3 cellular contexts compared by ENCODE assay signal in the genomic region with DNA sequence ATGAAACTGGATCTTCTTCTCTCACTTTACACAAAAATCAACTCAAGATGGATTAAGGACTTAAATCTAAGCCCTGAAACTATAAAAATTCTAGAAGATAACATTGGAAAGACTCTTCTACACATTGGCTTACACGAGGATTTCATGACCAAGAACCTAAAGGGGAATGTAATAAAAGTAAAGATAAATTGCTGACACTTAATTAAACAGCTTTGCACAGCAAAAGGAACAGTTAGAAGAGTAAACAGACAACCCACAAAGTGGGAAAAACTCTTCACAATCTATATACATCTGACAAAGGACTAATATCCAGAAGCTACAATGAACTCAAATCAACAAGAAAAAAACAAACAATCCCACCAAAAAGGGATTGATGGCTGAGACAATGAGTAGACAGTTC.
A peak's percentile ranks its signal among the peaks of the same experiment; 100 is the strongest.
TF ChIP-seq lines count a peak whose summit lies in the region.

No MANE protein-coding gene starts in this region.

TF ChIP-seq in HepG2, 621 proteins besides CTCF, POLR2A, EP300 and RAD21:
- no peak for TF ChIP-seq SUZ12 (IDR thresholded peaks at IDR 0.05; ENCODE audit: low read depth, low read length)
- TF ChIP-seq MAFF (IDR thresholded peaks at IDR 0.05; ENCODE audit: low read depth, low read length) = peak; percentile 69
- peak; percentile 52 to 81; a peak in 3 of 4 replicates for TF ChIP-seq MAFK (conservative IDR thresholded peaks at IDR 0.05 in 1 of 2, IDR thresholded peaks at IDR 0.05 in 1 of 2; ENCODE audit: low read length in 2 of 2)

TF ChIP-seq in A549, 52 proteins besides CTCF, POLR2A, EP300 and RAD21:
- TF ChIP-seq MAFK (IDR thresholded peaks at IDR 0.05; ENCODE audit: partially characterized antibody) = peak; percentile 70
- TF ChIP-seq, protein P1, sequence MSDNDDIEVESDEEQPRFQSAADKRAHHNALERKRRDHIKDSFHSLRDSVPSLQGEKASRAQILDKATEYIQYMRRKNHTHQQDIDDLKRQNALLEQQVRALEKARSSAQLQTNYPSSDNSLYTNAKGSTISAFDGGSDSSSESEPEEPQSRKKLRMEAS (IDR thresholded peaks at IDR 0.05) = no peak
- no peak for TF ChIP-seq EHF (CRISPR knock-in tag; IDR thresholded peaks at IDR 0.05)

TF ChIP-seq in K562, 482 proteins besides CTCF, POLR2A, EP300 and RAD21:
- no peak for TF ChIP-seq NR2F6 (CRISPR knock-in tag; IDR thresholded peaks at IDR 0.05)
- TF ChIP-seq MTF1 (CRISPR knock-in tag; IDR thresholded peaks at IDR 0.05; ENCODE audit: borderline replicate concordance) = no peak
- TF ChIP-seq RBM22 (IDR thresholded peaks at IDR 0.05; ENCODE audit: low read depth, low read length, poor library complexity, severe bottlenecking) = no peak
- TF ChIP-seq, protein P2, sequence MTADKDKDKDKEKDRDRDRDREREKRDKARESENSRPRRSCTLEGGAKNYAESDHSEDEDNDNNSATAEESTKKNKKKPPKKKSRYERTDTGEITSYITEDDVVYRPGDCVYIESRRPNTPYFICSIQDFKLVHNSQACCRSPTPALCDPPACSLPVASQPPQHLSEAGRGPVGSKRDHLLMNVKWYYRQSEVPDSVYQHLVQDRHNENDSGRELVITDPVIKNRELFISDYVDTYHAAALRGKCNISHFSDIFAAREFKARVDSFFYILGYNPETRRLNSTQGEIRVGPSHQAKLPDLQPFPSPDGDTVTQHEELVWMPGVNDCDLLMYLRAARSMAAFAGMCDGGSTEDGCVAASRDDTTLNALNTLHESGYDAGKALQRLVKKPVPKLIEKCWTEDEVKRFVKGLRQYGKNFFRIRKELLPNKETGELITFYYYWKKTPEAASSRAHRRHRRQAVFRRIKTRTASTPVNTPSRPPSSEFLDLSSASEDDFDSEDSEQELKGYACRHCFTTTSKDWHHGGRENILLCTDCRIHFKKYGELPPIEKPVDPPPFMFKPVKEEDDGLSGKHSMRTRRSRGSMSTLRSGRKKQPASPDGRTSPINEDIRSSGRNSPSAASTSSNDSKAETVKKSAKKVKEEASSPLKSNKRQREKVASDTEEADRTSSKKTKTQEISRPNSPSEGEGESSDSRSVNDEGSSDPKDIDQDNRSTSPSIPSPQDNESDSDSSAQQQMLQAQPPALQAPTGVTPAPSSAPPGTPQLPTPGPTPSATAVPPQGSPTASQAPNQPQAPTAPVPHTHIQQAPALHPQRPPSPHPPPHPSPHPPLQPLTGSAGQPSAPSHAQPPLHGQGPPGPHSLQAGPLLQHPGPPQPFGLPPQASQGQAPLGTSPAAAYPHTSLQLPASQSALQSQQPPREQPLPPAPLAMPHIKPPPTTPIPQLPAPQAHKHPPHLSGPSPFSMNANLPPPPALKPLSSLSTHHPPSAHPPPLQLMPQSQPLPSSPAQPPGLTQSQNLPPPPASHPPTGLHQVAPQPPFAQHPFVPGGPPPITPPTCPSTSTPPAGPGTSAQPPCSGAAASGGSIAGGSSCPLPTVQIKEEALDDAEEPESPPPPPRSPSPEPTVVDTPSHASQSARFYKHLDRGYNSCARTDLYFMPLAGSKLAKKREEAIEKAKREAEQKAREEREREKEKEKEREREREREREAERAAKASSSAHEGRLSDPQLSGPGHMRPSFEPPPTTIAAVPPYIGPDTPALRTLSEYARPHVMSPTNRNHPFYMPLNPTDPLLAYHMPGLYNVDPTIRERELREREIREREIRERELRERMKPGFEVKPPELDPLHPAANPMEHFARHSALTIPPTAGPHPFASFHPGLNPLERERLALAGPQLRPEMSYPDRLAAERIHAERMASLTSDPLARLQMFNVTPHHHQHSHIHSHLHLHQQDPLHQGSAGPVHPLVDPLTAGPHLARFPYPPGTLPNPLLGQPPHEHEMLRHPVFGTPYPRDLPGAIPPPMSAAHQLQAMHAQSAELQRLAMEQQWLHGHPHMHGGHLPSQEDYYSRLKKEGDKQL (CRISPR knock-in tag; IDR thresholded peaks at IDR 0.05; ENCODE audit: borderline replicate concordance) = no peak
- no peak for TF ChIP-seq E2F3 (CRISPR knock-in tag; IDR thresholded peaks at IDR 0.05)
- peak; percentile 52 for TF ChIP-seq C11orf30 (IDR thresholded peaks at IDR 0.05; ENCODE audit: low read depth)
- no peak for TF ChIP-seq SNIP1 (IDR thresholded peaks at IDR 0.05; ENCODE audit: low read depth)
- TF ChIP-seq CBX5 (IDR thresholded peaks at IDR 0.05; ENCODE audit: borderline replicate concordance, low read depth) = no peak
- no peak for TF ChIP-seq MYNN (IDR thresholded peaks at IDR 0.05)
- TF ChIP-seq MYNN (CRISPR knock-in tag; IDR thresholded peaks at IDR 0.05) = no peak
- TF ChIP-seq NCOA6 (IDR thresholded peaks at IDR 0.05) = no peak
- TF ChIP-seq MAFF (IDR thresholded peaks at IDR 0.05; ENCODE audit: low read length) = 0 out of 2 replicates have a peak, but pooled peaks have one; percentile 29
- TF ChIP-seq HDAC3 (IDR thresholded peaks at IDR 0.05; ENCODE audit: borderline replicate concordance, partially characterized antibody) = no peak
- TF ChIP-seq ZNF3 (CRISPR knock-in tag; IDR thresholded peaks at IDR 0.05) = no peak
- TF ChIP-seq ZNF316 (IDR thresholded peaks at IDR 0.05) = peak; percentile 72; the same call in 1 of the 2 replicates
- TF ChIP-seq TOE1 (IDR thresholded peaks at IDR 0.05; ENCODE audit: borderline replicate concordance) = no peak
- no peak for TF ChIP-seq TOE1 (CRISPR knock-in tag; IDR thresholded peaks at IDR 0.05; ENCODE audit: borderline replicate concordance, low read depth)
- TF ChIP-seq, protein P3, sequence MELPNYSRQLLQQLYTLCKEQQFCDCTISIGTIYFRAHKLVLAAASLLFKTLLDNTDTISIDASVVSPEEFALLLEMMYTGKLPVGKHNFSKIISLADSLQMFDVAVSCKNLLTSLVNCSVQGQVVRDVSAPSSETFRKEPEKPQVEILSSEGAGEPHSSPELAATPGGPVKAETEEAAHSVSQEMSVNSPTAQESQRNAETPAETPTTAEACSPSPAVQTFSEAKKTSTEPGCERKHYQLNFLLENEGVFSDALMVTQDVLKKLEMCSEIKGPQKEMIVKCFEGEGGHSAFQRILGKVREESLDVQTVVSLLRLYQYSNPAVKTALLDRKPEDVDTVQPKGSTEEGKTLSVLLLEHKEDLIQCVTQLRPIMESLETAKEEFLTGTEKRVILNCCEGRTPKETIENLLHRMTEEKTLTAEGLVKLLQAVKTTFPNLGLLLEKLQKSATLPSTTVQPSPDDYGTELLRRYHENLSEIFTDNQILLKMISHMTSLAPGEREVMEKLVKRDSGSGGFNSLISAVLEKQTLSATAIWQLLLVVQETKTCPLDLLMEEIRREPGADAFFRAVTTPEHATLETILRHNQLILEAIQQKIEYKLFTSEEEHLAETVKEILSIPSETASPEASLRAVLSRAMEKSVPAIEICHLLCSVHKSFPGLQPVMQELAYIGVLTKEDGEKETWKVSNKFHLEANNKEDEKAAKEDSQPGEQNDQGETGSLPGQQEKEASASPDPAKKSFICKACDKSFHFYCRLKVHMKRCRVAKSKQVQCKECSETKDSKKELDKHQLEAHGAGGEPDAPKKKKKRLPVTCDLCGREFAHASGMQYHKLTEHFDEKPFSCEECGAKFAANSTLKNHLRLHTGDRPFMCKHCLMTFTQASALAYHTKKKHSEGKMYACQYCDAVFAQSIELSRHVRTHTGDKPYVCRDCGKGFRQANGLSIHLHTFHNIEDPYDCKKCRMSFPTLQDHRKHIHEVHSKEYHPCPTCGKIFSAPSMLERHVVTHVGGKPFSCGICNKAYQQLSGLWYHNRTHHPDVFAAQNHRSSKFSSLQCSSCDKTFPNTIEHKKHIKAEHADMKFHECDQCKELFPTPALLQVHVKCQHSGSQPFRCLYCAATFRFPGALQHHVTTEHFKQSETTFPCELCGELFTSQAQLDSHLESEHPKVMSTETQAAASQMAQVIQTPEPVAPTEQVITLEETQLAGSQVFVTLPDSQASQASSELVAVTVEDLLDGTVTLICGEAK (IDR thresholded peaks at IDR 0.05) = no peak
- TF ChIP-seq, protein P3 (CRISPR knock-in tag; IDR thresholded peaks at IDR 0.05) = no peak
- TF ChIP-seq XRCC3 (IDR thresholded peaks at IDR 0.05) = no peak
- TF ChIP-seq TCF3 (CRISPR knock-in tag; IDR thresholded peaks at IDR 0.05) = no peak
- no peak for TF ChIP-seq SP1 (CRISPR knock-in tag; IDR thresholded peaks at IDR 0.05)
- no peak for TF ChIP-seq CBX3 (IDR thresholded peaks at IDR 0.05; ENCODE audit: borderline replicate concordance in 1 of 2, low read length in 2 of 2)
- TF ChIP-seq, protein P4, sequence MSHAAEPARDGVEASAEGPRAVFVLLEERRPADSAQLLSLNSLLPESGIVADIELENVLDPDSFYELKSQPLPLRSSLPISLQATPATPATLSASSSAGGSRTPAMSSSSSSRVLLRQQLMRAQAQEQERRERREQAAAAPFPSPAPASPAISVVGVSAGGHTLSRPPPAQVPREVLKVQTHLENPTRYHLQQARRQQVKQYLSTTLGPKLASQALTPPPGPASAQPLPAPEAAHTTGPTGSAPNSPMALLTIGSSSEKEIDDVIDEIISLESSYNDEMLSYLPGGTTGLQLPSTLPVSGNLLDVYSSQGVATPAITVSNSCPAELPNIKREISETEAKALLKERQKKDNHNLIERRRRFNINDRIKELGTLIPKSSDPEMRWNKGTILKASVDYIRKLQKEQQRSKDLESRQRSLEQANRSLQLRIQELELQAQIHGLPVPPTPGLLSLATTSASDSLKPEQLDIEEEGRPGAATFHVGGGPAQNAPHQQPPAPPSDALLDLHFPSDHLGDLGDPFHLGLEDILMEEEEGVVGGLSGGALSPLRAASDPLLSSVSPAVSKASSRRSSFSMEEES (CRISPR knock-in tag; IDR thresholded peaks at IDR 0.05) = no peak
- TF ChIP-seq, protein P5, sequence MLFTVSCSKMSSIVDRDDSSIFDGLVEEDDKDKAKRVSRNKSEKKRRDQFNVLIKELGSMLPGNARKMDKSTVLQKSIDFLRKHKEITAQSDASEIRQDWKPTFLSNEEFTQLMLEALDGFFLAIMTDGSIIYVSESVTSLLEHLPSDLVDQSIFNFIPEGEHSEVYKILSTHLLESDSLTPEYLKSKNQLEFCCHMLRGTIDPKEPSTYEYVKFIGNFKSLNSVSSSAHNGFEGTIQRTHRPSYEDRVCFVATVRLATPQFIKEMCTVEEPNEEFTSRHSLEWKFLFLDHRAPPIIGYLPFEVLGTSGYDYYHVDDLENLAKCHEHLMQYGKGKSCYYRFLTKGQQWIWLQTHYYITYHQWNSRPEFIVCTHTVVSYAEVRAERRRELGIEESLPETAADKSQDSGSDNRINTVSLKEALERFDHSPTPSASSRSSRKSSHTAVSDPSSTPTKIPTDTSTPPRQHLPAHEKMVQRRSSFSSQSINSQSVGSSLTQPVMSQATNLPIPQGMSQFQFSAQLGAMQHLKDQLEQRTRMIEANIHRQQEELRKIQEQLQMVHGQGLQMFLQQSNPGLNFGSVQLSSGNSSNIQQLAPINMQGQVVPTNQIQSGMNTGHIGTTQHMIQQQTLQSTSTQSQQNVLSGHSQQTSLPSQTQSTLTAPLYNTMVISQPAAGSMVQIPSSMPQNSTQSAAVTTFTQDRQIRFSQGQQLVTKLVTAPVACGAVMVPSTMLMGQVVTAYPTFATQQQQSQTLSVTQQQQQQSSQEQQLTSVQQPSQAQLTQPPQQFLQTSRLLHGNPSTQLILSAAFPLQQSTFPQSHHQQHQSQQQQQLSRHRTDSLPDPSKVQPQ (CRISPR knock-in tag; IDR thresholded peaks at IDR 0.05; ENCODE audit: borderline replicate concordance) = no peak
